In the genomic region with DNA sequence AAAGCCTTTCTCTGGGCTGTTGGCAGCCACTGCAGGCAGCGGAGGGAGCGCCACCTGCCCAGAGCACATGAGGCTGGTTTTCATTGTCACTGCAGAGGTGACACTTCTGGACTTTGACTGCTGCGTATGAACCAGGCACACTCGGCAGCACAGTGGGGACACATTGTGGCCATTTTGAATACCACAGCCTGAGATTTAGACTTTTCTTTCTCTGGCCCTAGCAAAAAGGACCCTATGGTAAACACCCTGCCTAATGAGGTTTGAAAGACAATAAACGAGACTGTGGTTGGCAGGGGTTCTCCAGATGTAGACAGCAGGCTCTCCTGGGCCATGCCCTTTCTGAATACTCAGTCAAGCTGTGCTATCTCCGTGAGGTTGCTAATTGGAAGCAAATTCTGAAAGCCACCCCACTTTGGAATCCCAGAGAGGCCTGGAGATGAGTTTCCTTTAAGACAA, we compare ENCODE assay signal across 9 cellular contexts. TPM values are rescaled to one million over a fixed set of nuclear protein-coding genes. Genes with fewer than 3 reads are reported as not detected.
DNase-seq lines count a peak whose midpoint lies in the region; ATAC-seq, FAIRE-seq and TF ChIP-seq lines count a peak whose summit lies in the region.
"Had no signal": no experiment of that assay in that cellular context is flagged by ENCODE, and none has a peak within 500 bp of the region (broad histone marks: within the 10 kb centered on the region; RNA-seq: fewer than 3 reads in every experiment).

No MANE protein-coding gene starts in this region.

- CTCF ChIA-PET in activated CD4-positive, alpha-beta T cell treated with anti-CD3 and anti-CD28 coated beads for 36 hours (lab: Charles Lee): interaction anchor here (0.7 to 2.2 kb wide), 5 partner anchors 122 to 432 kb away, joined by 3 to 24 read pairs (median 3); no protein-coding TSS in a partner anchor

- no peak for FAIRE-seq in H54 (lab: Jason Lieb, UNC)

- peak; percentile 54 for DNase-seq in activated CD4-positive, alpha-beta T cell treated with anti-CD3 and anti-CD28 coated beads for 36 hours
- DNase-seq in activated CD4-positive, alpha-beta T cell treated with anti-CD3 and anti-CD28 coated beads, Interleukin-2, amount 50 U/mL, for 1 hour: no peak
- DNase-seq in H54 (ENCODE audit: insufficient read length, low spot score) (peak; percentile 20), NCI-H146 treated with DMSO at 0.1 percent for 48 hours (lab: John Stamatoyannopoulos, UW; ENCODE audit: unreplicated experiment) (peak; percentile 61), SW480 (ENCODE audit: low spot score) (peak; percentile 87), epithelial cell of proximal tubule (ENCODE audit: low read depth) (no peak), myocyte (ENCODE audit: low read depth) (peak; percentile 39)
- DNase-seq in central memory CD4-positive, alpha-beta T cell: no peak

- H3K4me3 Mint-ChIP-seq in activated CD4-positive, alpha-beta T cell treated with anti-CD3 and anti-CD28 coated beads for 36 hours: no peak overlapping the region

- peaks cover 4% of the 10 kb centered on the region for H3K4me1 Mint-ChIP-seq in activated CD4-positive, alpha-beta T cell treated with anti-CD3 and anti-CD28 coated beads for 36 hours

- H3K36me3 Mint-ChIP-seq in activated CD4-positive, alpha-beta T cell treated with anti-CD3 and anti-CD28 coated beads for 36 hours (ENCODE audit: low read depth): no peaks in the 10 kb centered on the region

- intact Hi-C loops in activated CD4-positive, alpha-beta T cell treated with anti-CD3 and anti-CD28 coated beads for 36 hours (cut with DNase I, micrococcal nuclease): no loop called here

- POLR2A ChIA-PET in activated CD4-positive, alpha-beta T cell treated with anti-CD3 and anti-CD28 coated beads for 36 hours (lab: Charles Lee): no interaction called here

- no peak for TF ChIP-seq POLR2A in H54 (IDR thresholded peaks at IDR 0.05; ENCODE audit: low read depth, low read length)

- TF ChIP-seq CTCF in epithelial cell of proximal tubule (conservative IDR thresholded peaks at IDR 0.05; ENCODE audit: low read depth, low read length): peak; percentile 67

- peak; percentile 71 for ATAC-seq in activated CD4-positive, alpha-beta T cell treated with anti-CD3 and anti-CD28 coated beads for 36 hours

- H3K27me3 Mint-ChIP-seq in activated CD4-positive, alpha-beta T cell treated with anti-CD3 and anti-CD28 coated beads for 36 hours: peaks cover 10% of the 10 kb centered on the region

- H3K9me3 Mint-ChIP-seq in activated CD4-positive, alpha-beta T cell treated with anti-CD3 and anti-CD28 coated beads for 36 hours (ENCODE audit: low read depth): no peaks in the 10 kb centered on the region

- H3K4me3 ChIP-seq in epithelial cell of proximal tubule (ENCODE audit: low read depth, low read length): no peak overlapping the region
- H3K4me3 ChIP-seq: BLaER1 treated with 17β-estradiol and CSF1 and Interleukin-3, amounts not matched to agents 10 nM and 100 nM had no signal

- H3K27ac Mint-ChIP-seq in activated CD4-positive, alpha-beta T cell treated with anti-CD3 and anti-CD28 coated beads for 36 hours: no peak overlapping the region

RNA-seq across cellular contexts. Expression of a gene that starts 12.0 kb away (rescaled TPM):
- not detected for total RNA-seq in activated CD4-positive, alpha-beta T cell treated with anti-CD3 and anti-CD28 coated beads for 36 hours
- not detected in 2 replicates for total RNA-seq in epithelial cell of proximal tubule
- total RNA-seq in myocyte: 0.47 TPM in 1 of 2 replicates, not detected in the other
- polyA plus RNA-seq in myocyte (2012): 0.45 TPM

RNA-seq across cellular contexts. Expression of a gene that starts 23.5 kb away (rescaled TPM):
- 1 to 10 TPM; 2.1 to 6.6 TPM for total RNA-seq in activated CD4-positive, alpha-beta T cell treated with anti-CD3 and anti-CD28 coated beads for 36 hours
- total RNA-seq in epithelial cell of proximal tubule (0.94 and 22.0 TPM in 2 replicates), myocyte (12.6 and 14.7 TPM in 2 replicates)
- polyA plus RNA-seq in myocyte (2012): 17.9 TPM

Comparison
In these comparisons a context has a peak if more than half of its experiments do, and no peak if none do; other contexts are left out.
1. DNase-seq: peak in activated CD4-positive, alpha-beta T cell treated with anti-CD3 and anti-CD28 coated beads for 36 hours (single experiment), H54 (single experiment), NCI-H146 treated with DMSO at 0.1 percent for 48 hours (single experiment), SW480 (single experiment) and myocyte (single experiment); none in activated CD4-positive, alpha-beta T cell treated with anti-CD3 and anti-CD28 coated beads, Interleukin-2, amount 50 U/mL, for 1 hour (single experiment), epithelial cell of proximal tubule (single experiment) and central memory CD4-positive, alpha-beta T cell (single experiment).